In the genomic region with DNA sequence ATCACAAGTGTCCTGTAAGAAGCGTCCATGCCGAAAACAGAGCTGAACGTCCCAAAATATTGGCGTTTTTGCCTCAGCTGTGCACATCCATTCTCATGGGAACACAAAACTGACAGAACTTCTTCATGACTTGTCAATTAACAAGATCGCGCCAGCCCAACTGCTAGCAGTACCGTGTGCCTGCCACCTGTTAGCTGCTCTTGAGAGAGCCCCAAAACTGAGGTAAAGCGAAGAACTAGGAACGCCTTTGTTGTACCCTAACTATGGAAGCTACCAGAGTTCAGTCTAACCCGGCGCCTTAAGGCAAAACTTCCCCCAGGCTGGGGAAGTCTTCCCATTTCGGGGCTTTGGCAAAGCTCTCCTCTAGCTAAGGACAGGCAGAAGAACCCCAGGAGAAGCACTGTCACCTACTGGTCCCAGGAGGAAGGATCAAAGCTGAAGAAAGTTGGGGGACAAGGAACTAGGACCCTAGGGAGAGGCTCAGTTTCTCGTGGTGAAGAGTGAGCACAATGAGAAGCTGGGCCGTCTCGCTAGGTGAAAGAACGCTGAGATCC, we compare ENCODE assay signal across 8 cellular contexts.
A peak's percentile ranks its signal among the peaks of the same experiment; 100 is the strongest.
DNase-seq lines count a peak whose midpoint lies in the region; ATAC-seq lines count a peak whose summit lies in the region.

No MANE protein-coding gene starts in this region.

- peak; percentile 49 for DNase-seq in CD1c-positive myeloid dendritic cell (ENCODE audit: extremely low spot score)
- DNase-seq in NAMALWA (ENCODE audit: low spot score) = peak; percentile 75
- DNase-seq in amniotic epithelial cell (ENCODE audit: low read depth) = peak; percentile 21
- peak; percentile 18 for DNase-seq in iPS-NIHi7 (ENCODE audit: extremely low spot score)
- DNase-seq in SHP77 (lab: John Stamatoyannopoulos, UW) = no peak
- DNase-seq in NCI-H226 = no peak

- H3K27ac Mint-ChIP-seq in stimulated activated memory B cell treated with anti-CD40 and anti-IgM and Interleukin-4, amounts not matched to agents 10 μg/mL and 1 μg/mL and 100 μg/mL, for 72 hours = peak overlapping the region; percentile 97

- no peaks in the 10 kb centered on the region for H3K36me3 Mint-ChIP-seq in stimulated activated memory B cell treated with anti-CD40 and anti-IgM and Interleukin-4, amounts not matched to agents 10 μg/mL and 1 μg/mL and 100 μg/mL, for 72 hours

- ATAC-seq in GM19023 (IDR thresholded peaks at IDR 0.05; ENCODE audit: unreplicated experiment) = peak; percentile 12
- no peak for ATAC-seq in stimulated activated memory B cell treated with anti-CD40 and anti-IgM and Interleukin-4, amounts not matched to agents 10 μg/mL and 1 μg/mL and 100 μg/mL, for 72 hours

- no peaks in the 10 kb centered on the region for H3K9me3 Mint-ChIP-seq in stimulated activated memory B cell treated with anti-CD40 and anti-IgM and Interleukin-4, amounts not matched to agents 10 μg/mL and 1 μg/mL and 100 μg/mL, for 72 hours

- H3K4me1 Mint-ChIP-seq in stimulated activated memory B cell treated with anti-CD40 and anti-IgM and Interleukin-4, amounts not matched to agents 10 μg/mL and 1 μg/mL and 100 μg/mL, for 72 hours = peaks cover 46% of the 10 kb centered on the region

- H3K27me3 Mint-ChIP-seq in stimulated activated memory B cell treated with anti-CD40 and anti-IgM and Interleukin-4, amounts not matched to agents 10 μg/mL and 1 μg/mL and 100 μg/mL, for 72 hours = no peaks in the 10 kb centered on the region

- peak overlapping the region; percentile 96 for H3K4me3 Mint-ChIP-seq in stimulated activated memory B cell treated with anti-CD40 and anti-IgM and Interleukin-4, amounts not matched to agents 10 μg/mL and 1 μg/mL and 100 μg/mL, for 72 hours

Comparison
In these comparisons a context has a peak if more than half of its experiments do, and no peak if none do; other contexts are left out.
1. DNase-seq: peak in CD1c-positive myeloid dendritic cell (single experiment), NAMALWA (single experiment), amniotic epithelial cell (single experiment) and iPS-NIHi7 (single experiment); none in SHP77 (0 of 2) and NCI-H226 (single experiment).